Comparison of ENCODE assay signal across 12 cellular contexts in genomic region chr9:87122947-87123685, GRCh38.
A peak's percentile ranks its signal among the peaks of the same experiment; 100 is the strongest.
DNase-seq lines count a peak whose midpoint lies in the region; ATAC-seq and TF ChIP-seq lines count a peak whose summit lies in the region.
"Had no signal": no experiment of that assay in that cellular context is flagged by ENCODE, and none has a peak within 500 bp of the region (broad histone marks: within the 10 kb centered on the region; RNA-seq: fewer than 3 reads in every experiment).

No MANE protein-coding gene starts in this region.

- peaks cover 9% of the 10 kb centered on the region for H3K4me1 Mint-ChIP-seq in activated T-cell treated with anti-CD3 and anti-CD28 coated beads, Interleukin-2, amount 50 U/mL, for 72 hours (ENCODE audit: low read depth)
- H3K4me1 Mint-ChIP-seq in stimulated activated naive CD8-positive, alpha-beta T cell treated with anti-CD3 and anti-CD28 coated beads, Interleukin-15, Interleukin-2, amounts not matched to agents 100 ng/mL and 50 ng/mL, for 24 hours (ENCODE audit: low read depth) = peaks cover 22% of the 10 kb centered on the region

- H3F3A ChIP-seq in PC-9 (ENCODE audit: insufficient read depth, low read depth) = no peaks in the 10 kb centered on the region

- H3K4me2 ChIP-seq in PC-9 = 0 out of 2 replicates have a peak overlapping the region, but pooled peaks have one; percentile 16

- peaks cover 21% of the 10 kb centered on the region for H3K4me1 ChIP-seq in PC-9 (replicated peaks; ENCODE audit: insufficient read depth)

- DNase-seq in activated T-cell treated with anti-CD3 and anti-CD28 coated beads, Interleukin-2, amount 50 U/mL, for 72 hours = peak; percentile 1 to 10
- DNase-seq in activated T-cell treated with anti-CD3 and anti-CD28 coated beads, Interleukin-2, amount 50 U/mL, for 48 hours = no peak
- DNase-seq in PC-9 (no peak), fibroblast of pulmonary artery (ENCODE audit: low read depth) (peak; percentile 81), NCI-H2227 (lab: John Stamatoyannopoulos, UW; ENCODE audit: unreplicated experiment) (no peak), dorsolateral prefrontal cortex (no peak), GM13977 (ENCODE audit: low spot score) (no peak)
- DNase-seq: BE2C, NCI-H69, ovary had no signal

- intact Hi-C loops in PC-9 (cut with micrococcal nuclease; ENCODE audit: unreplicated experiment) (no loop called here), dorsolateral prefrontal cortex (cut with DNase I) (no loop called here)

- peaks cover 0 to 4% of the 10 kb centered on the region in 2 donors for H3K36me3 Mint-ChIP-seq in activated T-cell treated with anti-CD3 and anti-CD28 coated beads, Interleukin-2, amount 50 U/mL, for 72 hours (ENCODE audit: insufficient read depth in 2 of 2)
- no peaks in the 10 kb centered on the region for H3K36me3 Mint-ChIP-seq in stimulated activated naive CD8-positive, alpha-beta T cell treated with anti-CD3 and anti-CD28 coated beads, Interleukin-15, Interleukin-2, amounts not matched to agents 100 ng/mL and 50 ng/mL, for 24 hours (ENCODE audit: low read depth)

- peak; percentile 77 to 91 for ATAC-seq in activated T-cell treated with anti-CD3 and anti-CD28 coated beads, Interleukin-2, amount 50 U/mL, for 72 hours (replicated peaks in 1 of 2)

- H3K9me2 ChIP-seq in PC-9 (ENCODE audit: insufficient read depth) = no peaks in the 10 kb centered on the region

- peaks cover 23% of the 10 kb centered on the region for H3K27me3 Mint-ChIP-seq in activated T-cell treated with anti-CD3 and anti-CD28 coated beads, Interleukin-2, amount 50 U/mL, for 72 hours (ENCODE audit: low read depth)
- peaks cover 16% of the 10 kb centered on the region for H3K27me3 Mint-ChIP-seq in stimulated activated naive CD8-positive, alpha-beta T cell treated with anti-CD3 and anti-CD28 coated beads, Interleukin-15, Interleukin-2, amounts not matched to agents 100 ng/mL and 50 ng/mL, for 24 hours

- TF ChIP-seq CTCF in PC-9 (conservative IDR thresholded peaks at IDR 0.05) (no peak), fibroblast of pulmonary artery (IDR thresholded peaks at IDR 0.05; ENCODE audit: low read length, missing control alignments) (no peak), dorsolateral prefrontal cortex (IDR thresholded peaks at IDR 0.05 in 54 of 56, conservative IDR thresholded peaks at IDR 0.05 in 2 of 56; ENCODE audit: low read depth in 1 of 56, partially characterized antibody in 56 of 56) (no peak), GM13977 (IDR thresholded peaks at IDR 0.05; ENCODE audit: extremely low read depth, insufficient read depth, missing control alignments) (no peak)

- H4K20me1 ChIP-seq in PC-9 (ENCODE audit: insufficient read depth) = no peaks in the 10 kb centered on the region

- in situ Hi-C loops in GM13977 (cut with MboI; ENCODE audit: low pct_unique_long_range_greater_than_20kb, low sequenced_read_pairs, unreplicated experiment) = no loop called here

- POLR2A ChIA-PET in PC-9 (lab: Charles Lee; ENCODE audit: unreplicated experiment) = no interaction called here

- BruUV-seq in PC-9 (replicated peaks; lab: Mats Ljungman, UMichigan) = no TSS peak

- H3K9me3 Mint-ChIP-seq in activated T-cell treated with anti-CD3 and anti-CD28 coated beads, Interleukin-2, amount 50 U/mL, for 72 hours = peaks cover 2% of the 10 kb centered on the region in 2 donors
- no peaks in the 10 kb centered on the region for H3K9me3 Mint-ChIP-seq in stimulated activated naive CD8-positive, alpha-beta T cell treated with anti-CD3 and anti-CD28 coated beads, Interleukin-15, Interleukin-2, amounts not matched to agents 100 ng/mL and 50 ng/mL, for 24 hours

- no peaks in the 10 kb centered on the region for H3K27me3 ChIP-seq in PC-9 (ENCODE audit: insufficient read depth, low read depth)
- H3K27me3 ChIP-seq in dorsolateral prefrontal cortex = no peaks in the 10 kb centered on the region
- H3K27me3 ChIP-seq: BE2C, ovary had no signal

- no peaks in the 10 kb centered on the region for H3K9me3 ChIP-seq in PC-9 (ENCODE audit: insufficient read depth, low read depth)
- H3K9me3 ChIP-seq: BE2C, ovary had no signal

- H3K27ac ChIP-seq in PC-9 = 0 out of 2 replicates have a peak overlapping the region, but pooled peaks have one; percentile 3
- H3K27ac ChIP-seq in dorsolateral prefrontal cortex = no peak overlapping the region
- H3K27ac ChIP-seq: coronary artery, ovary had no signal

- no peaks in the 10 kb centered on the region for H3K36me3 ChIP-seq in PC-9 (ENCODE audit: low read depth)
- H3K36me3 ChIP-seq: BE2C, ovary had no signal

- no peak overlapping the region for H3K27ac Mint-ChIP-seq in activated T-cell treated with anti-CD3 and anti-CD28 coated beads, Interleukin-2, amount 50 U/mL, for 72 hours
- H3K27ac Mint-ChIP-seq in stimulated activated naive CD8-positive, alpha-beta T cell treated with anti-CD3 and anti-CD28 coated beads, Interleukin-15, Interleukin-2, amounts not matched to agents 100 ng/mL and 50 ng/mL, for 24 hours = peak overlapping the region; percentile 64

- CTCF ChIA-PET in PC-9 (lab: Charles Lee) = no interaction called here

- H3K4me3 Mint-ChIP-seq in activated T-cell treated with anti-CD3 and anti-CD28 coated beads, Interleukin-2, amount 50 U/mL, for 72 hours = peak overlapping the region; percentile 36 to 64
- H3K4me3 Mint-ChIP-seq in stimulated activated naive CD8-positive, alpha-beta T cell treated with anti-CD3 and anti-CD28 coated beads, Interleukin-15, Interleukin-2, amounts not matched to agents 100 ng/mL and 50 ng/mL, for 24 hours = no peak overlapping the region

- peak overlapping the region; percentile 43; the same call in 1 of the 2 replicates for H2AFZ ChIP-seq in PC-9

- H3K4me3 ChIP-seq in PC-9 = no peak overlapping the region
- H3K4me3 ChIP-seq in fibroblast of pulmonary artery (replicated peaks; ENCODE audit: low read depth, low read length) = no peak overlapping the region
- no peak overlapping the region for H3K4me3 ChIP-seq in dorsolateral prefrontal cortex
- H3K4me3 ChIP-seq: coronary artery, ovary had no signal

- no peaks in the 10 kb centered on the region for H3K79me2 ChIP-seq in PC-9 (ENCODE audit: low read depth)

Comparison
In these comparisons a context has a peak if more than half of its experiments do, and no peak if none do; other contexts are left out.
1. DNase-seq: peak in activated T-cell treated with anti-CD3 and anti-CD28 coated beads, Interleukin-2, amount 50 U/mL, for 72 hours (2 of 2) and fibroblast of pulmonary artery (single experiment); none in activated T-cell treated with anti-CD3 and anti-CD28 coated beads, Interleukin-2, amount 50 U/mL, for 48 hours (0 of 2), PC-9 (0 of 2), NCI-H2227 (single experiment), dorsolateral prefrontal cortex (0 of 10) and GM13977 (single experiment).